ENCODE assay signal across 28 cellular contexts in genomic region chr5:109757490-109757889, GRCh38.
"Had no signal": no experiment of that assay in that cellular context is flagged by ENCODE, and none has a peak within 500 bp of the region (broad histone marks: within the 10 kb centered on the region; RNA-seq: fewer than 3 reads in every experiment).

No MANE protein-coding gene starts in this region.

- H3K4me1 Mint-ChIP-seq: mesothelial cell of epicardium, neural crest cell had no signal

- H3K4me3 Mint-ChIP-seq: activated CD4-positive, alpha-beta memory T cell treated with anti-CD3 and anti-CD28 coated beads, Interleukin-2, amount 10 ng/mL, durations not matched to agents 7 days and 5 days; activated CD4-positive, alpha-beta T cell treated with anti-CD3 and anti-CD28 coated beads, Interleukin-2, amount 10 ng/mL, durations not matched to agents 7 days and 5 days; activated naive CD8-positive, alpha-beta T cell; immature natural killer cell; mesothelial cell of epicardium; naive B cell; neural crest cell; T-helper 1 cell treated with Interleukin-12 subunit alpha and Interleukin-12 subunit beta and Interleukin-4 antibody, amounts not matched to agents 30 μg/mL and 1 μg/mL, for 36 hours had no signal

- H3K4me3 ChIP-seq: colonic mucosa, heart left ventricle, testis, transverse colon had no signal

- ATAC-seq: left colon; right cardiac atrium; stimulated activated naive CD8-positive, alpha-beta T cell treated with anti-CD3 and anti-CD28 coated beads, Interleukin-15, Interleukin-2, amounts not matched to agents 100 U/mL and 50 U/mL, for 24 hours had no signal

- DNase-seq: activated CD4-positive, alpha-beta memory T cell treated with anti-CD3 and anti-CD28 coated beads, Interleukin-2, amount 10 ng/mL, durations not matched to agents 7 days and 5 days; activated CD4-positive, alpha-beta T cell treated with anti-CD3 and anti-CD28 coated beads, Interleukin-2, amount 10 ng/mL, durations not matched to agents 7 days and 5 days; activated CD4-positive, CD25-positive, alpha-beta regulatory T cell treated with anti-CD3 and anti-CD28 coated beads, Interleukin-2, amount 50 U/mL, for 72 hours; activated naive CD4-positive, alpha-beta T cell treated with Interleukin-2 at 50 U/mL for 16 hours; activated T-cell treated with anti-CD3 and anti-CD28 coated beads, Interleukin-2, amount 50 U/mL, for 48 hours; anterior cingulate cortex; cerebellar nuclear complex; colonic mucosa; effector memory CD4-positive, alpha-beta T cell; heart left ventricle; hypothalamus; immature natural killer cell; kidney; left colon; naive B cell; nucleus accumbens; right cardiac atrium; stimulated activated CD4-positive, alpha-beta T cell treated with anti-CD3 and anti-CD28 coated beads, Interleukin-2, amount 100 ng/mL, for 48 hours; stimulated activated naive CD8-positive, alpha-beta T cell treated with anti-CD3 and anti-CD28 coated beads, Interleukin-15, Interleukin-2, amounts not matched to agents 100 U/mL and 50 U/mL, for 24 hours; SW 1271; T1000; testis; transverse colon had no signal

- H3K36me3 ChIP-seq: colonic mucosa had no signal

- H3K27me3 Mint-ChIP-seq: activated CD4-positive, alpha-beta memory T cell treated with anti-CD3 and anti-CD28 coated beads, Interleukin-2, amount 10 ng/mL, durations not matched to agents 7 days and 5 days; activated CD4-positive, alpha-beta T cell treated with anti-CD3 and anti-CD28 coated beads, Interleukin-2, amount 10 ng/mL, durations not matched to agents 7 days and 5 days; activated naive CD8-positive, alpha-beta T cell; naive B cell had no signal

- H3K27ac Mint-ChIP-seq: activated CD4-positive, alpha-beta memory T cell treated with anti-CD3 and anti-CD28 coated beads, Interleukin-2, amount 10 ng/mL, durations not matched to agents 7 days and 5 days; activated CD4-positive, alpha-beta T cell treated with anti-CD3 and anti-CD28 coated beads, Interleukin-2, amount 10 ng/mL, durations not matched to agents 7 days and 5 days; activated naive CD8-positive, alpha-beta T cell; mesothelial cell of epicardium; T-helper 1 cell treated with Interleukin-12 subunit alpha and Interleukin-12 subunit beta and Interleukin-4 antibody, amounts not matched to agents 30 μg/mL and 1 μg/mL, for 36 hours had no signal

- H3K27me3 ChIP-seq: colonic mucosa, heart left ventricle, testis, transverse colon had no signal

- H3K27ac ChIP-seq: colonic mucosa, heart left ventricle, parathyroid adenoma, testis, transverse colon had no signal
